In genomic region chr19:18349524-18350128, GRCh38 we compare ENCODE assay signal across 9 cellular contexts. TPM values are rescaled to one million over a fixed set of nuclear protein-coding genes. Genes with fewer than 3 reads are reported as not detected.
DNase-seq lines count a peak whose midpoint lies in the region; ATAC-seq and TF ChIP-seq lines count a peak whose summit lies in the region.
"Had no signal": no experiment of that assay in that cellular context is flagged by ENCODE, and none has a peak within 500 bp of the region (broad histone marks: within the 10 kb centered on the region; RNA-seq: fewer than 3 reads in every experiment).

No MANE protein-coding gene starts in this region.

- no peak for TF ChIP-seq POLR2A in suprapubic skin (IDR thresholded peaks at IDR 0.05)

- no peaks in the 10 kb centered on the region for H3K9me3 Mint-ChIP-seq in activated CD4-positive, alpha-beta T cell treated with anti-CD3 and anti-CD28 coated beads, Interleukin-2, amount 10 ng/mL, durations not matched to agents 24 days and 14 days
- H3K9me3 Mint-ChIP-seq: central memory CD8-positive, alpha-beta T cell had no signal

- intact Hi-C loops in activated CD4-positive, alpha-beta T cell treated with anti-CD3 and anti-CD28 coated beads, Interleukin-2, amount 10 ng/mL, durations not matched to agents 24 days and 14 days (cut with micrococcal nuclease), result loop anchor here (2.0 kb wide), 1 partner anchor 61 kb away; no protein-coding TSS in a partner anchor
- intact Hi-C loops in ascending aorta (cut with DNase I), result loop anchor here (1.0 kb wide), 1 partner anchor 61 kb away; no protein-coding TSS in a partner anchor

- H3K4me1 ChIP-seq in ascending aorta, result no peaks in the 10 kb centered on the region
- H3K4me1 ChIP-seq in suprapubic skin, result no peaks in the 10 kb centered on the region

- TF ChIP-seq CTCF in ascending aorta (IDR thresholded peaks at IDR 0.05) (peak; percentile 62 to 80 (median 75)), suprapubic skin (IDR thresholded peaks at IDR 0.05) (peak; percentile 49 to 74)

- H3K4me3 Mint-ChIP-seq in activated CD4-positive, alpha-beta T cell treated with anti-CD3 and anti-CD28 coated beads, Interleukin-2, amount 10 ng/mL, durations not matched to agents 24 days and 14 days, result no peak overlapping the region
- H3K4me3 Mint-ChIP-seq: central memory CD8-positive, alpha-beta T cell had no signal

- H3K36me3 Mint-ChIP-seq in activated CD4-positive, alpha-beta T cell treated with anti-CD3 and anti-CD28 coated beads, Interleukin-2, amount 10 ng/mL, durations not matched to agents 24 days and 14 days (ENCODE audit: low read depth), result peaks cover 8% of the 10 kb centered on the region

- TF ChIP-seq EP300 in suprapubic skin (IDR thresholded peaks at IDR 0.05), result no peak

- H3K27ac ChIP-seq in ascending aorta (no peak overlapping the region), suprapubic skin (no peak overlapping the region)

- no peak overlapping the region for H3K4me3 ChIP-seq in MG63
- no peak overlapping the region for H3K4me3 ChIP-seq in ascending aorta
- no peak overlapping the region for H3K4me3 ChIP-seq in suprapubic skin

- DNase-seq in activated CD4-positive, alpha-beta T cell treated with anti-CD3 and anti-CD28 coated beads, Interleukin-2, amount 10 ng/mL, durations not matched to agents 24 days and 14 days, result peak; percentile 71
- DNase-seq in activated CD4-positive, alpha-beta T cell treated with anti-CD3 and anti-CD28 coated beads for 4 hours, result no peak
- DNase-seq in MG63 (peak; percentile 53), ascending aorta (ENCODE audit: low spot score in 2 of 2) (no peak), islet precursor cell (peak; percentile 72), suprapubic skin (ENCODE audit: low spot score in 2 of 2) (no peak)

- H3K27me3 ChIP-seq in MG63 (no peaks in the 10 kb centered on the region), ascending aorta (no peaks in the 10 kb centered on the region), suprapubic skin (no peaks in the 10 kb centered on the region)

- WGBS in suprapubic skin, result 40% methylated on average over 12 of the region's 12 CpGs

- H3K27me3 Mint-ChIP-seq in activated CD4-positive, alpha-beta T cell treated with anti-CD3 and anti-CD28 coated beads, Interleukin-2, amount 10 ng/mL, durations not matched to agents 24 days and 14 days, result no peaks in the 10 kb centered on the region
- H3K27me3 Mint-ChIP-seq: central memory CD8-positive, alpha-beta T cell had no signal

- no peak for ATAC-seq in GM21381 (IDR thresholded peaks at IDR 0.05; ENCODE audit: unreplicated experiment)
- ATAC-seq in HG03520 (IDR thresholded peaks at IDR 0.05; ENCODE audit: unreplicated experiment), result no peak

- H3K36me3 ChIP-seq in MG63 (no peaks in the 10 kb centered on the region), ascending aorta (no peaks in the 10 kb centered on the region), suprapubic skin (no peaks in the 10 kb centered on the region)

- H3K27ac Mint-ChIP-seq in activated CD4-positive, alpha-beta T cell treated with anti-CD3 and anti-CD28 coated beads, Interleukin-2, amount 10 ng/mL, durations not matched to agents 24 days and 14 days, result no peak overlapping the region

- no peaks in the 10 kb centered on the region for H3K4me1 Mint-ChIP-seq in activated CD4-positive, alpha-beta T cell treated with anti-CD3 and anti-CD28 coated beads, Interleukin-2, amount 10 ng/mL, durations not matched to agents 24 days and 14 days

- H3K9me3 ChIP-seq in MG63 (no peaks in the 10 kb centered on the region), ascending aorta (no peaks in the 10 kb centered on the region), suprapubic skin (no peaks in the 10 kb centered on the region)

RNA-seq across cellular contexts. Expression of gene PGPEP1, which starts 9.2 kb away (rescaled TPM):
- total RNA-seq in activated CD4-positive, alpha-beta T cell treated with anti-CD3 and anti-CD28 coated beads, Interleukin-2, amount 10 ng/mL, durations not matched to agents 24 days and 14 days, result 14.6 and 18.5 TPM in 2 replicates
- 5.5 and 11.2 TPM in 2 replicates for total RNA-seq in MG63 (2014; rRNA removed; shearing (Covaris generic); ENCODE audit: low replicate concordance)
- total RNA-seq in ascending aorta (14.8 TPM), suprapubic skin (1 to 10 TPM; 4.6 to 8.0 (median 7.6) TPM)

RNA-seq across cellular contexts. Expression of gene LSM4, which starts 26.8 kb away (rescaled TPM):
- total RNA-seq in activated CD4-positive, alpha-beta T cell treated with anti-CD3 and anti-CD28 coated beads, Interleukin-2, amount 10 ng/mL, durations not matched to agents 24 days and 14 days, result 217 and 225 TPM in 2 replicates
- 335 and 636 TPM in 2 replicates for total RNA-seq in MG63 (2014; rRNA removed; shearing (Covaris generic); ENCODE audit: low replicate concordance)
- total RNA-seq in ascending aorta, result 62.5 TPM
- total RNA-seq in suprapubic skin, result 100 to 1,000 TPM in 2 of 4 donors, 10 to 100 TPM in 2; 53.1 to 115 (median 103) TPM

RNA-seq across cellular contexts. Expression of gene GDF15, which starts 36.3 kb away (rescaled TPM):
- 0.26 TPM in 1 of 2 replicates, not detected in the other for total RNA-seq in activated CD4-positive, alpha-beta T cell treated with anti-CD3 and anti-CD28 coated beads, Interleukin-2, amount 10 ng/mL, durations not matched to agents 24 days and 14 days
- total RNA-seq in MG63 (2014; rRNA removed; shearing (Covaris generic); ENCODE audit: low replicate concordance), result 2.3 and 13.1 TPM in 2 replicates
- total RNA-seq in ascending aorta, result 8.5 TPM
- total RNA-seq in suprapubic skin, result under 1 TPM in 3 of 4 donors, not detected in 1; 0.57 to 0.89 (median 0.86) TPM

RNA-seq across cellular contexts. Expression of gene LRRC25, which starts 47.8 kb away (rescaled TPM):
- total RNA-seq in activated CD4-positive, alpha-beta T cell treated with anti-CD3 and anti-CD28 coated beads, Interleukin-2, amount 10 ng/mL, durations not matched to agents 24 days and 14 days, result not detected in 2 replicates
- not detected in 2 replicates for total RNA-seq in MG63 (2014; rRNA removed; shearing (Covaris generic); ENCODE audit: low replicate concordance)
- total RNA-seq in ascending aorta (6.9 TPM), suprapubic skin (under 1 TPM in 3 of 4 donors, not detected in 1; 0.59 to 0.79 (median 0.73) TPM)

Comparison
In these comparisons a context has a peak if more than half of its experiments do, and no peak if none do; other contexts are left out.
1. DNase-seq: peak in activated CD4-positive, alpha-beta T cell treated with anti-CD3 and anti-CD28 coated beads, Interleukin-2, amount 10 ng/mL, durations not matched to agents 24 days and 14 days (single experiment), MG63 (single experiment) and islet precursor cell (single experiment); none in activated CD4-positive, alpha-beta T cell treated with anti-CD3 and anti-CD28 coated beads for 4 hours (0 of 2), ascending aorta (0 of 2) and suprapubic skin (0 of 2).